Comparison of ENCODE assay signal across 1 cellular context in the genomic region with DNA sequence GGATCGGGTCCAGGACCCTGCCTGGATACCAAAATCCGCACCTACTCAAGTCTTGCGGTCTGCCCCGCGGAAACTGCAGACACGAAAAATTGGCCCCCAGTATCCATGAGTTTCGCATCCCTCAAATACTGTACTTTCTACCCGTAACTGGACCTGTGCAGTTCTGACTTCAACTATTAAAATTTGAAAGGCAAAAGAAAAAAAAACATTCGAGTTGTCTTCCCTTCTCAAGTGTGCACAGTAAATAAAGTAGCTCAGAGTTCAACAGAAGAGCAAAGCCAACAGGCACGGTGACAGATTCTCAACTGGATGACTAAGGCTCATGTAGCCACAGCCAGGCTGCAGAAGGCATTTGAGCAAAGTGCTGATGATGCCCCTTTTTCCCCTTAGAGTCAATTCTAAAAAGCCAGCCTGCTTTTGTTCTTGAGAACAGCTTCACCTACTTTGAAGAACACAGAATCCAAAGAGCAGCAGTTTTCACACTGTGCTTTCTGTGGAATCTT.
TF ChIP-seq lines count a peak whose summit lies in the region.

No MANE protein-coding gene starts in this region.

TF ChIP-seq in HepG2, 621 proteins besides CTCF, POLR2A, EP300 and RAD21 (continued from another document and continues in another):
- TF ChIP-seq, protein P1, sequence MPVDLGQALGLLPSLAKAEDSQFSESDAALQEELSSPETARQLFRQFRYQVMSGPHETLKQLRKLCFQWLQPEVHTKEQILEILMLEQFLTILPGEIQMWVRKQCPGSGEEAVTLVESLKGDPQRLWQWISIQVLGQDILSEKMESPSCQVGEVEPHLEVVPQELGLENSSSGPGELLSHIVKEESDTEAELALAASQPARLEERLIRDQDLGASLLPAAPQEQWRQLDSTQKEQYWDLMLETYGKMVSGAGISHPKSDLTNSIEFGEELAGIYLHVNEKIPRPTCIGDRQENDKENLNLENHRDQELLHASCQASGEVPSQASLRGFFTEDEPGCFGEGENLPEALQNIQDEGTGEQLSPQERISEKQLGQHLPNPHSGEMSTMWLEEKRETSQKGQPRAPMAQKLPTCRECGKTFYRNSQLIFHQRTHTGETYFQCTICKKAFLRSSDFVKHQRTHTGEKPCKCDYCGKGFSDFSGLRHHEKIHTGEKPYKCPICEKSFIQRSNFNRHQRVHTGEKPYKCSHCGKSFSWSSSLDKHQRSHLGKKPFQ (CRISPR knock-in tag; IDR thresholded peaks at IDR 0.05; ENCODE audit: insufficient replicate concordance): peak; percentile 66
- TF ChIP-seq JUNB (CRISPR knock-in tag; IDR thresholded peaks at IDR 0.05; ENCODE audit: borderline replicate concordance) (no peak), SIX1 (CRISPR knock-in tag; IDR thresholded peaks at IDR 0.05; ENCODE audit: borderline replicate concordance) (peak; percentile 85; the same call in 1 of the 2 replicates), ZNF549 (CRISPR knock-in tag; IDR thresholded peaks at IDR 0.05) (no peak), ZNF329 (CRISPR knock-in tag; IDR thresholded peaks at IDR 0.05; ENCODE audit: low read depth) (no peak), IKZF4 (CRISPR knock-in tag; IDR thresholded peaks at IDR 0.05; ENCODE audit: borderline replicate concordance, low read depth, not compliant biosample characterization) (no peak), ZNF550 (CRISPR knock-in tag; IDR thresholded peaks at IDR 0.05; ENCODE audit: borderline replicate concordance) (no peak), HNRNPL (IDR thresholded peaks at IDR 0.05; ENCODE audit: low read depth, low read length) (no peak), FOXA1 (IDR thresholded peaks at IDR 0.05) (no peak), FOXA1 (CRISPR knock-in tag; IDR thresholded peaks at IDR 0.05) (peak; percentile 82), E2F2 (CRISPR knock-in tag; IDR thresholded peaks at IDR 0.05; ENCODE audit: borderline replicate concordance) (no peak), ZNF747 (CRISPR knock-in tag; IDR thresholded peaks at IDR 0.05; ENCODE audit: borderline replicate concordance) (no peak; the same call in 1 of the 2 replicates), ZNF652 (CRISPR knock-in tag; IDR thresholded peaks at IDR 0.05; ENCODE audit: borderline replicate concordance, low read depth) (peak; percentile 50; the same call in 1 of the 2 replicates), ZNF12 (CRISPR knock-in tag; IDR thresholded peaks at IDR 0.05) (peak; percentile 69), ATF3 (CRISPR knock-in tag; IDR thresholded peaks at IDR 0.05) (peak; percentile 19; the same call in 1 of the 2 replicates), PHB2 (IDR thresholded peaks at IDR 0.05; ENCODE audit: partially characterized antibody) (no peak), ATF2 (CRISPR knock-in tag; IDR thresholded peaks at IDR 0.05) (peak; percentile 60; the same call in 1 of the 2 replicates), ZNF225 (CRISPR knock-in tag; IDR thresholded peaks at IDR 0.05) (no peak), SP2 (CRISPR knock-in tag; IDR thresholded peaks at IDR 0.05) (no peak), RBM39 (IDR thresholded peaks at IDR 0.05; ENCODE audit: low read depth, low read length, poor library complexity, severe bottlenecking) (no peak), MTA1 (CRISPR knock-in tag; IDR thresholded peaks at IDR 0.05; ENCODE audit: borderline replicate concordance) (no peak), ZSCAN12 (CRISPR knock-in tag; IDR thresholded peaks at IDR 0.05) (no peak), E2F5 (CRISPR knock-in tag; conservative IDR thresholded peaks at IDR 0.05) (no peak), ZNF451 (CRISPR knock-in tag; IDR thresholded peaks at IDR 0.05) (no peak; the same call in 1 of the 2 replicates), TRIM22 (IDR thresholded peaks at IDR 0.05) (no peak), ZNF589 (CRISPR knock-in tag; conservative IDR thresholded peaks at IDR 0.05) (no peak), KIAA2018 (CRISPR knock-in tag; IDR thresholded peaks at IDR 0.05; ENCODE audit: borderline replicate concordance) (no peak), U2AF1 (optimal IDR thresholded peaks at IDR 0.05; ENCODE audit: low read depth, low read length) (no peak), XBP1 (CRISPR knock-in tag; IDR thresholded peaks at IDR 0.05) (no peak), KLF9 (CRISPR knock-in tag; IDR thresholded peaks at IDR 0.05; ENCODE audit: low read depth) (no peak), ARNT (IDR thresholded peaks at IDR 0.05) (no peak), ZKSCAN8 (CRISPR knock-in tag; IDR thresholded peaks at IDR 0.05; ENCODE audit: borderline replicate concordance) (peak; percentile 82; the same call in 1 of the 2 replicates), NCOR1 (IDR thresholded peaks at IDR 0.05; ENCODE audit: borderline replicate concordance, low read length) (0 out of 2 replicates have a peak, but pooled peaks have one; percentile 29), BHLHE40 (IDR thresholded peaks at IDR 0.05; ENCODE audit: low read length) (peak; percentile 37; the same call in 1 of the 2 replicates), DNMT3B (CRISPR knock-in tag; conservative IDR thresholded peaks at IDR 0.05) (no peak), ATRX (CRISPR knock-in tag; IDR thresholded peaks at IDR 0.05; ENCODE audit: borderline replicate concordance) (no peak), NR3C1 (CRISPR knock-in tag; IDR thresholded peaks at IDR 0.05) (no peak), HOXD1 (CRISPR knock-in tag; IDR thresholded peaks at IDR 0.05) (no peak), CEBPG (CRISPR knock-in tag; IDR thresholded peaks at IDR 0.05) (no peak), ZNF564 (CRISPR knock-in tag; IDR thresholded peaks at IDR 0.05) (no peak), ZNF430 (CRISPR knock-in tag; IDR thresholded peaks at IDR 0.05) (peak; percentile 70; the same call in 1 of the 2 replicates), HNF4A (CRISPR knock-in tag; IDR thresholded peaks at IDR 0.05) (peak; percentile 90), ZNF563 (CRISPR knock-in tag; IDR thresholded peaks at IDR 0.05) (no peak), ZNF33A (CRISPR knock-in tag; IDR thresholded peaks at IDR 0.05; ENCODE audit: borderline replicate concordance) (no peak), REL (CRISPR knock-in tag; conservative IDR thresholded peaks at IDR 0.05) (no peak)
- TF ChIP-seq, protein P2, sequence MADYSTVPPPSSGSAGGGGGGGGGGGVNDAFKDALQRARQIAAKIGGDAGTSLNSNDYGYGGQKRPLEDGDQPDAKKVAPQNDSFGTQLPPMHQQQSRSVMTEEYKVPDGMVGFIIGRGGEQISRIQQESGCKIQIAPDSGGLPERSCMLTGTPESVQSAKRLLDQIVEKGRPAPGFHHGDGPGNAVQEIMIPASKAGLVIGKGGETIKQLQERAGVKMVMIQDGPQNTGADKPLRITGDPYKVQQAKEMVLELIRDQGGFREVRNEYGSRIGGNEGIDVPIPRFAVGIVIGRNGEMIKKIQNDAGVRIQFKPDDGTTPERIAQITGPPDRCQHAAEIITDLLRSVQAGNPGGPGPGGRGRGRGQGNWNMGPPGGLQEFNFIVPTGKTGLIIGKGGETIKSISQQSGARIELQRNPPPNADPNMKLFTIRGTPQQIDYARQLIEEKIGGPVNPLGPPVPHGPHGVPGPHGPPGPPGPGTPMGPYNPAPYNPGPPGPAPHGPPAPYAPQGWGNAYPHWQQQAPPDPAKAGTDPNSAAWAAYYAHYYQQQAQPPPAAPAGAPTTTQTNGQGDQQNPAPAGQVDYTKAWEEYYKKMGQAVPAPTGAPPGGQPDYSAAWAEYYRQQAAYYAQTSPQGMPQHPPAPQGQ (CRISPR knock-in tag; IDR thresholded peaks at IDR 0.05; ENCODE audit: borderline replicate concordance): no peak
